Comparison of ENCODE assay signal across 9 cellular contexts in the genomic region with DNA sequence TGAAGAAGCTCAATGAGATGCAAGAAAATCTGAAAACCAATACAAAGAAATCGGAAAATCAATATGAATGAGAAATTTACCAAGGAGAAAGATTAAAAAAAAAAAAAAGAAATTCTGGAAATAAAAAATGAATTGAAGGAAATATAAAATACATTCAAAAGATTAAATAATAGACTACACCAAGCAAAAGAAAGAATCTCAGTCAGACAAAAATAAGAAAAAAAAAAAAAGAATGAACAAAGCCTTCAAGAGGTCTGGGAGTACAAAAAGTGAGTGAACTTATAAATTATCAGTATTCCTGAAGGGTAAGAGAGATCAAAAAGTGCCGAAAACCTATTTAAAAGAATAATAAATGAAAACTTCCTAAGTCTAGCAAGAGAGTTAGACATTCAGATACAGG.
"Had no signal": no experiment of that assay in that cellular context is flagged by ENCODE, and none has a peak within 500 bp of the region (broad histone marks: within the 10 kb centered on the region; RNA-seq: fewer than 3 reads in every experiment).

No MANE protein-coding gene starts in this region.

- H3K4me3 ChIP-seq: GM23248, HAP-1 had no signal

- ATAC-seq: HCT116 had no signal

- H3K27ac ChIP-seq: GM23248, KMS-11 had no signal

- H3K9ac ChIP-seq: GM23248, KMS-11 had no signal

- DNase-seq: GM23248, GOT3, H7, IMR-90, Karpas-422, KBM-7 had no signal
